ENCODE assay signal across 29 cellular contexts in genomic region chr6:41423002-41423401, GRCh38.
"Had no signal": no experiment of that assay in that cellular context is flagged by ENCODE, and none has a peak within 500 bp of the region (broad histone marks: within the 10 kb centered on the region; RNA-seq: fewer than 3 reads in every experiment).

No MANE protein-coding gene starts in this region.

- H3K27ac ChIP-seq: PC-9, RWPE1, SJCRH30, SK-N-MC had no signal

- H3K4me2 ChIP-seq: PC-9 had no signal

- H3K27ac Mint-ChIP-seq: T-cell had no signal

- H3K4me3 ChIP-seq: MG63, PC-9, SJCRH30, SK-N-MC had no signal

- ATAC-seq: Panc1, Right ventricle myocardium inferior, SK-N-SH treated with all-trans-retinoic acid at 6 μM for 48 hours, T-cell had no signal

- DNase-seq: Kasumi-1, MG63, NCI-H1048, NCI-H1092 treated with DMSO at 0.1 percent for 48 hours, NCI-H1105 treated with DMSO at 0.1 percent for 48 hours, NCI-H146, NCI-H1694, NCI-H187, NCI-H1930, NCI-H2029 treated with DMSO at 0.1 percent for 48 hours, NCI-H2081 treated with DMSO at 0.1 percent for 48 hours, NCI-H2107, NCI-H2227 treated with DMSO at 0.1 percent for 48 hours, NCI-H345, NCI-H446, NCI-H510A treated with DMSO at 0.1 percent for 48 hours, NCI-H524 treated with DMSO at 0.1 percent for 48 hours, NCI-H526 treated with DMSO at 0.1 percent for 48 hours, NCI-H774, PC-9, SHP77, SIG-M5, T-cell had no signal

- H3K4me3 Mint-ChIP-seq: T-cell had no signal

- H3K4me1 Mint-ChIP-seq: T-cell had no signal

- H3K36me3 ChIP-seq: MG63, SJCRH30 had no signal

- H3K27me3 ChIP-seq: MG63 had no signal

- H3K9me3 ChIP-seq: MG63, SJCRH30 had no signal

- H3K36me3 Mint-ChIP-seq: T-cell had no signal
